ENCODE assay signal across 1 cellular context in the genomic region with DNA sequence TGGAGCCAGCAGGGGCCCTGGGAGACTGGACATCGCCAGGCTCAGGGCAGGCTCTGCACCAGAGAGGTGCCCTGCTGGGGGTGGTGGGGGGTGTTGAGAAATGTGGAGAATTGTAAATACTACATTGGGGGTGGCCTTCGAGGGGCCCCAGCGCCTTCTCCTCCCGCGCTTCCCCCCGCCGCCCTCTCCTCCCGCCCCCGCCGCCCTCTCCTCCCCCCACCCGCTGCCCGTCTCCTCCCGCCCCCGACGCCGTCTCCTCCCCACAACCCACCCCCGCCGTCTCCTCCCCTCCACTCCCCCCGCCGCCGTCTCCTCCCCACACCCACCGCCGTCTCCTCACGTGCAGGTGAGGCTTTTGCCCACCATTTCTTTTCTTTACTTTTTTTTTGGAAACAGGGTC.
A peak's percentile ranks its signal among the peaks of the same experiment; 100 is the strongest.
TF ChIP-seq lines count a peak whose summit lies in the region.

No MANE protein-coding gene starts in this region.

TF ChIP-seq in K562, 482 proteins besides CTCF, POLR2A, EP300 and RAD21:
- TF ChIP-seq SIN3B (IDR thresholded peaks at IDR 0.05; ENCODE audit: low read depth) (no peak), HOMEZ (CRISPR knock-in tag; IDR thresholded peaks at IDR 0.05) (no peak), CHAMP1 (IDR thresholded peaks at IDR 0.05) (no peak), CBX5 (IDR thresholded peaks at IDR 0.05; ENCODE audit: borderline replicate concordance, low read depth) (no peak), FOSL1 (tag; conservative IDR thresholded peaks at IDR 0.05) (no peak), NCOA1 (IDR thresholded peaks at IDR 0.05; ENCODE audit: low read depth) (no peak), HNRNPL (IDR thresholded peaks at IDR 0.05; ENCODE audit: low read depth, low read length) (no peak), HNRNPLL (IDR thresholded peaks at IDR 0.05; ENCODE audit: low read depth, low read length, poor library complexity, severe bottlenecking) (no peak), ZNF311 (CRISPR knock-in tag; IDR thresholded peaks at IDR 0.05) (no peak), BHLHE40 (IDR thresholded peaks at IDR 0.05; ENCODE audit: low read length) (peak; percentile 46; the same call in 1 of the 2 replicates), ZNF184 (CRISPR knock-in tag; IDR thresholded peaks at IDR 0.05) (no peak), ZFP36 (IDR thresholded peaks at IDR 0.05; ENCODE audit: low read depth, low read length, partially characterized antibody) (no peak), KAT2B (IDR thresholded peaks at IDR 0.05; ENCODE audit: low read depth, low read length) (no peak), FUS (optimal IDR thresholded peaks at IDR 0.05; ENCODE audit: low read depth, low read length) (no peak), TCF15 (CRISPR knock-in tag; IDR thresholded peaks at IDR 0.05) (no peak), RBM14 (IDR thresholded peaks at IDR 0.05; ENCODE audit: borderline replicate concordance, insufficient read depth, low read depth, low read length) (no peak)
- TF ChIP-seq, protein P1, sequence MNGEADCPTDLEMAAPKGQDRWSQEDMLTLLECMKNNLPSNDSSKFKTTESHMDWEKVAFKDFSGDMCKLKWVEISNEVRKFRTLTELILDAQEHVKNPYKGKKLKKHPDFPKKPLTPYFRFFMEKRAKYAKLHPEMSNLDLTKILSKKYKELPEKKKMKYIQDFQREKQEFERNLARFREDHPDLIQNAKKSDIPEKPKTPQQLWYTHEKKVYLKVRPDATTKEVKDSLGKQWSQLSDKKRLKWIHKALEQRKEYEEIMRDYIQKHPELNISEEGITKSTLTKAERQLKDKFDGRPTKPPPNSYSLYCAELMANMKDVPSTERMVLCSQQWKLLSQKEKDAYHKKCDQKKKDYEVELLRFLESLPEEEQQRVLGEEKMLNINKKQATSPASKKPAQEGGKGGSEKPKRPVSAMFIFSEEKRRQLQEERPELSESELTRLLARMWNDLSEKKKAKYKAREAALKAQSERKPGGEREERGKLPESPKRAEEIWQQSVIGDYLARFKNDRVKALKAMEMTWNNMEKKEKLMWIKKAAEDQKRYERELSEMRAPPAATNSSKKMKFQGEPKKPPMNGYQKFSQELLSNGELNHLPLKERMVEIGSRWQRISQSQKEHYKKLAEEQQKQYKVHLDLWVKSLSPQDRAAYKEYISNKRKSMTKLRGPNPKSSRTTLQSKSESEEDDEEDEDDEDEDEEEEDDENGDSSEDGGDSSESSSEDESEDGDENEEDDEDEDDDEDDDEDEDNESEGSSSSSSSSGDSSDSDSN (IDR thresholded peaks at IDR 0.05; ENCODE audit: borderline replicate concordance in 1 of 2, low read depth in 2 of 2, low read length in 2 of 2): no peak
- TF ChIP-seq, protein P2, sequence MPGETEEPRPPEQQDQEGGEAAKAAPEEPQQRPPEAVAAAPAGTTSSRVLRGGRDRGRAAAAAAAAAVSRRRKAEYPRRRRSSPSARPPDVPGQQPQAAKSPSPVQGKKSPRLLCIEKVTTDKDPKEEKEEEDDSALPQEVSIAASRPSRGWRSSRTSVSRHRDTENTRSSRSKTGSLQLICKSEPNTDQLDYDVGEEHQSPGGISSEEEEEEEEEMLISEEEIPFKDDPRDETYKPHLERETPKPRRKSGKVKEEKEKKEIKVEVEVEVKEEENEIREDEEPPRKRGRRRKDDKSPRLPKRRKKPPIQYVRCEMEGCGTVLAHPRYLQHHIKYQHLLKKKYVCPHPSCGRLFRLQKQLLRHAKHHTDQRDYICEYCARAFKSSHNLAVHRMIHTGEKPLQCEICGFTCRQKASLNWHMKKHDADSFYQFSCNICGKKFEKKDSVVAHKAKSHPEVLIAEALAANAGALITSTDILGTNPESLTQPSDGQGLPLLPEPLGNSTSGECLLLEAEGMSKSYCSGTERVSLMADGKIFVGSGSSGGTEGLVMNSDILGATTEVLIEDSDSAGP (CRISPR knock-in tag; IDR thresholded peaks at IDR 0.05): no peak
- TF ChIP-seq, protein P3, sequence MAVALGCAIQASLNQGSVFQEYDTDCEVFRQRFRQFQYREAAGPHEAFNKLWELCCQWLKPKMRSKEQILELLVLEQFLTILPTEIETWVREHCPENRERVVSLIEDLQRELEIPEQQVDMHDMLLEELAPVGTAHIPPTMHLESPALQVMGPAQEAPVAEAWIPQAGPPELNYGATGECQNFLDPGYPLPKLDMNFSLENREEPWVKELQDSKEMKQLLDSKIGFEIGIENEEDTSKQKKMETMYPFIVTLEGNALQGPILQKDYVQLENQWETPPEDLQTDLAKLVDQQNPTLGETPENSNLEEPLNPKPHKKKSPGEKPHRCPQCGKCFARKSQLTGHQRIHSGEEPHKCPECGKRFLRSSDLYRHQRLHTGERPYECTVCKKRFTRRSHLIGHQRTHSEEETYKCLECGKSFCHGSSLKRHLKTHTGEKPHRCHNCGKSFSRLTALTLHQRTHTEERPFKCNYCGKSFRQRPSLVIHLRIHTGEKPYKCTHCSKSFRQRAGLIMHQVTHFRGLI (CRISPR knock-in tag; IDR thresholded peaks at IDR 0.05): no peak
- TF ChIP-seq, protein P4, sequence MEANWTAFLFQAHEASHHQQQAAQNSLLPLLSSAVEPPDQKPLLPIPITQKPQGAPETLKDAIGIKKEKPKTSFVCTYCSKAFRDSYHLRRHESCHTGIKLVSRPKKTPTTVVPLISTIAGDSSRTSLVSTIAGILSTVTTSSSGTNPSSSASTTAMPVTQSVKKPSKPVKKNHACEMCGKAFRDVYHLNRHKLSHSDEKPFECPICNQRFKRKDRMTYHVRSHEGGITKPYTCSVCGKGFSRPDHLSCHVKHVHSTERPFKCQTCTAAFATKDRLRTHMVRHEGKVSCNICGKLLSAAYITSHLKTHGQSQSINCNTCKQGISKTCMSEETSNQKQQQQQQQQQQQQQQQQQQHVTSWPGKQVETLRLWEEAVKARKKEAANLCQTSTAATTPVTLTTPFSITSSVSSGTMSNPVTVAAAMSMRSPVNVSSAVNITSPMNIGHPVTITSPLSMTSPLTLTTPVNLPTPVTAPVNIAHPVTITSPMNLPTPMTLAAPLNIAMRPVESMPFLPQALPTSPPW (CRISPR knock-in tag; IDR thresholded peaks at IDR 0.05): peak; percentile 64
- TF ChIP-seq, protein P5, sequence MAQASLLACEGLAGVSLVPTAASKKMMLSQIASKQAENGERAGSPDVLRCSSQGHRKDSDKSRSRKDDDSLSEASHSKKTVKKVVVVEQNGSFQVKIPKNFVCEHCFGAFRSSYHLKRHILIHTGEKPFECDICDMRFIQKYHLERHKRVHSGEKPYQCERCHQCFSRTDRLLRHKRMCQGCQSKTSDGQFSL (CRISPR knock-in tag; IDR thresholded peaks at IDR 0.05): 0 out of 2 replicates have a peak, but pooled peaks have one; percentile 37
- TF ChIP-seq, protein P5 (tag; IDR thresholded peaks at IDR 0.05): no peak
- TF ChIP-seq, protein P6, sequence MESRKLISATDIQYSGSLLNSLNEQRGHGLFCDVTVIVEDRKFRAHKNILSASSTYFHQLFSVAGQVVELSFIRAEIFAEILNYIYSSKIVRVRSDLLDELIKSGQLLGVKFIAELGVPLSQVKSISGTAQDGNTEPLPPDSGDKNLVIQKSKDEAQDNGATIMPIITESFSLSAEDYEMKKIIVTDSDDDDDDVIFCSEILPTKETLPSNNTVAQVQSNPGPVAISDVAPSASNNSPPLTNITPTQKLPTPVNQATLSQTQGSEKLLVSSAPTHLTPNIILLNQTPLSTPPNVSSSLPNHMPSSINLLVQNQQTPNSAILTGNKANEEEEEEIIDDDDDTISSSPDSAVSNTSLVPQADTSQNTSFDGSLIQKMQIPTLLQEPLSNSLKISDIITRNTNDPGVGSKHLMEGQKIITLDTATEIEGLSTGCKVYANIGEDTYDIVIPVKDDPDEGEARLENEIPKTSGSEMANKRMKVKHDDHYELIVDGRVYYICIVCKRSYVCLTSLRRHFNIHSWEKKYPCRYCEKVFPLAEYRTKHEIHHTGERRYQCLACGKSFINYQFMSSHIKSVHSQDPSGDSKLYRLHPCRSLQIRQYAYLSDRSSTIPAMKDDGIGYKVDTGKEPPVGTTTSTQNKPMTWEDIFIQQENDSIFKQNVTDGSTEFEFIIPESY (CRISPR knock-in tag; IDR thresholded peaks at IDR 0.05): no peak
